Comparison of ENCODE assay signal across 8 cellular contexts in the genomic region with DNA sequence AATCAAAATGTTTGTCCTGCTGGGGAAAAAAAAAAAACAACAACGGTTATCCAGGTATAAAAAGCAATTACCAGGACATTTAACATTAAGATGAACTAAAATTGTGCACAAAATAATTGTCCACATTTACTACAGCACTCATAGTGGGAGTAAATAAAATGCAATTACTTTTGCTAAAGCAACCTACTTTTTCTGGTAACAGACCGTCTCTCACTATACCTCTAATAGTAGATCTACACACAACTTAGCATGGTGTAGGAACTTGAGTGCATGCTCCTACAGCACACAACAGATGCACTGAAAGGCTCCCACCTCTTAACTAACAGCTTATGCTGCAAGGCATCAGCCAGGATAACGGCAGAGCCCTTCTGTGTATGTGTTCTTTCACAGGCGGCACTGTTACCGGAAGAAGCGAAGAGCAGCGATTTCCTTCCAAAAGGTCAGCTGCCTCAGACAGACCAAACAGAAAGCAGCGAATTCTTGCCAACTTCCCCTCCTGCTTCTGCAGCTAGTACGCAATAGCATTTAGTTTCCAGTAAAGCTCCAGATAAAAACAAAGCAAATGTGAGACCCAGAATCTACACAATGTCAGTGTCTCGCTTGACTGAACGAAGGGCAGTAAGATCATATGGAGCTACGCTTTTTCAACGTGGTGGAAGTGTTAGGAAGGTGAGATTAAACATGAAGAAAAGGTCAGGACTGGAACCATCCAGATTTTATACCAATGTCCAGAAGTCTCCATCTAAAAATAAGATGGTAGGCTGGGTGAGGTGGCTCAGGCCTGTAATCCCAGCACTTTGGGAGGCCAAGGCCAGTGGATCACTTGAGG.
A peak's percentile ranks its signal among the peaks of the same experiment; 100 is the strongest.
DNase-seq lines count a peak whose midpoint lies in the region; FAIRE-seq and TF ChIP-seq lines count a peak whose summit lies in the region.

No MANE protein-coding gene starts in this region.

- TF ChIP-seq POLR2A in H54 (IDR thresholded peaks at IDR 0.05; ENCODE audit: low read depth, low read length), result peak; percentile 34; the same call in 1 of the 2 replicates

- no peak overlapping the region for H3K27ac ChIP-seq in RWPE1

- peak; percentile 24 for DNase-seq in ELF-1 (ENCODE audit: low read depth, low spot score)
- no peak for DNase-seq in H54 (ENCODE audit: insufficient read length, low spot score)
- DNase-seq in NCI-H2196 treated with DMSO at 0.1 percent for 48 hours (lab: John Stamatoyannopoulos, UW; ENCODE audit: unreplicated experiment), result peak; percentile 67
- peak; percentile 60 to 73 for DNase-seq in activated CD4-positive, alpha-beta T cell treated with anti-CD3 and anti-CD28 coated beads, Interleukin-2, amount 50 U/mL, for 48 hours
- peak; percentile 75 for DNase-seq in effector CD4-positive, alpha-beta T cell
- peak; percentile 94 for DNase-seq in midbrain (lab: John Stamatoyannopoulos, UW)
- peak; percentile 47 to 61 for DNase-seq in stimulated activated CD8-positive, alpha-beta memory T cell treated with anti-CD3 and anti-CD28 coated beads, Interleukin-15, amount 100 ng/mL, for 4 hours (ENCODE audit: low read depth in 2 of 2)
- DNase-seq in RWPE1 (ENCODE audit: low spot score), result no peak

- no peak for TF ChIP-seq CTCF in RWPE1 (conservative IDR thresholded peaks at IDR 0.05; ENCODE audit: low read depth)

- POLR2A ChIA-PET in RWPE1 (lab: Yijun Ruan, JAX; ENCODE audit: low non-redundant PET), result interaction anchor here (0.6 kb wide), 2 partner anchors 136 to 189 kb away, joined by 4 to 12 read pairs; a partner anchor contains a TSS

- no peak for FAIRE-seq in H54 (lab: Jason Lieb, UNC)

- CTCF ChIA-PET in RWPE1 (lab: Yijun Ruan, JAX), result interaction anchor here (0.5 to 0.7 kb wide), 2 partner anchors 58 to 85 kb away, joined by 3 to 5 read pairs; no protein-coding TSS in a partner anchor

Comparison
In these comparisons a context has a peak if more than half of its experiments do, and no peak if none do; other contexts are left out.
1. DNase-seq: peak in ELF-1 (single experiment), NCI-H2196 treated with DMSO at 0.1 percent for 48 hours (single experiment), activated CD4-positive, alpha-beta T cell treated with anti-CD3 and anti-CD28 coated beads, Interleukin-2, amount 50 U/mL, for 48 hours (2 of 2), effector CD4-positive, alpha-beta T cell (single experiment), midbrain (single experiment) and stimulated activated CD8-positive, alpha-beta memory T cell treated with anti-CD3 and anti-CD28 coated beads, Interleukin-15, amount 100 ng/mL, for 4 hours (2 of 2); none in H54 (single experiment) and RWPE1 (single experiment).